In the genomic region with DNA sequence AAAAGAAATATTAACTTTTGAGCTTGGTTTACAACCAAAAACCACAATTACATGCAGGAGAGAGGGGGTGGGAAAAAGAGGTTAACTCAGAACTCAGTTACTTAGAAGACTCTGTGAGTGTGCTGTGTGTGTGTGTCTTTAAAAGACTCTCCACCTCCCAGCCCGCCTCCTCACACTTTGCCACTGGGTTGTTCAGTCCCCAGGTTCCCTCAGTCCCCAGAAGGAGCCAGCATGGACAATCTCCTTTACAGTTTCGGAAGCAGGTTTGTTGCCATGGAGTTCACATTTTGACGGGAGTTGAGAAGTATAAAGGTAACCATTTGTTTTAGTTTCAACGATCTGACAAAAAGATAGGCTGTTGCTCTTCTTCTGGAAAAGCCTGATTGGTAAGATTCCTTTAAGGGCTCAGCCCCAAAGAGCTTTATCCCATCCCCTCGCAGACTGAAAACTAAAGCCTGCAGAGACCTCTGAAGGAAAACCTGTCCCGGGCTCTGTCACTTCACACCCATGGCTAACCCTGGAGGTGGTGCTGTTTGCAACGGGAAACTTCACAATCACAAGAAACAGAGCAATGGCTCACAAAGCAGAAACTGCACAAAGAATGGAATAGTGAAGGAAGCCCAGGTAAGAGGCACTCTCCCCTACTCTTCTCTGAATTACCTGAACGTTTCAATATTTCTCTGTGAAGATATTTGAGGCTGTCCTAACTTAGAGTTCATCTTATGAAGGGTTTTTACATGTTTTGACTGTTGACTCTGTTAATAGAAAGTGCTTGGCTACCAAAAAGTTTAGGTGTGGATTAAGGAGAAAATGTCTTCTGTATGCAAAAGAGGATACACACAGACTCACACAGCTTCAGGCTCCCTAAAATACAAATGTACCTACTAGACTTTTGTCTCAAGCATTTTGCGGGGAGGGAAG, we compare ENCODE assay signal across 9 cellular contexts. TPM values are rescaled to one million over a fixed set of nuclear protein-coding genes. Genes with fewer than 3 reads are reported as not detected.
DNase-seq lines count a peak whose midpoint lies in the region; ATAC-seq and TF ChIP-seq lines count a peak whose summit lies in the region.
"Had no signal": no experiment of that assay in that cellular context is flagged by ENCODE, and none has a peak within 500 bp of the region (broad histone marks: within the 10 kb centered on the region; RNA-seq: fewer than 3 reads in every experiment).

A gene (plus strand): TSS at position 212 of the 921 bp plus-strand sequence. CDS start 296 bp downstream, at position 508.

- no peak within 1 kb of the TSS for H3K27ac Mint-ChIP-seq in activated B cell treated with CpG ODN at 0.5 μM for 24 hours

- no peaks in the 10 kb centered on the region for H3K36me3 Mint-ChIP-seq in activated B cell treated with CpG ODN at 0.5 μM for 24 hours (ENCODE audit: low read depth)

- POLR2A ChIA-PET in activated B cell treated with CpG ODN at 0.5 μM for 24 hours (lab: Charles Lee): no interaction called here

- WGBS in heart right ventricle, 2 donors: 6 to 9% methylated on average over 9 of the region's 9 CpGs

- TF ChIP-seq CTCF in activated B cell treated with CpG ODN at 0.5 μM for 24 hours (IDR thresholded peaks at IDR 0.05): no peak
- peak in 2 of 9 donors; percentile 23 to 35 for TF ChIP-seq CTCF in heart right ventricle (IDR thresholded peaks at IDR 0.05)

- intact Hi-C loops in activated B cell treated with CpG ODN at 0.5 μM for 24 hours (cut with micrococcal nuclease): no loop called here
- intact Hi-C loops in heart right ventricle (cut with DNase I): loop anchor here in 1 of 10 donors (10.0 kb wide), 1 partner anchor 96 kb away; no protein-coding TSS in a partner anchor

- H3K4me1 ChIP-seq in ACC112 (ENCODE audit: control insufficient read depth, insufficient read depth, low read length, unreplicated experiment) (peaks cover 33% of the 10 kb centered on the region), heart right ventricle (peaks cover 2 to 37% (median 14%) of the 10 kb centered on the region in 9 donors)

- H3K27ac ChIP-seq in ACC112 (ENCODE audit: low read depth, low read length) (peak within 1 kb of the TSS; percentile 57), heart right ventricle (peak within 1 kb of the TSS in 9 of 10 donors; percentile 53 to 86 (median 64))

- ATAC-seq in GM18868 (IDR thresholded peaks at IDR 0.05; ENCODE audit: unreplicated experiment) (peak; percentile 46), HG03103 (IDR thresholded peaks at IDR 0.05; ENCODE audit: low read depth, unreplicated experiment) (peak; percentile 27), activated B cell treated with CpG ODN at 0.5 μM for 24 hours (ENCODE audit: low read depth) (peak; percentile 10), heart right ventricle (peak; percentile 65 to 87 (median 84))

- peaks cover 5% of the 10 kb centered on the region for H3K27me3 Mint-ChIP-seq in activated B cell treated with CpG ODN at 0.5 μM for 24 hours

- no peaks in the 10 kb centered on the region for H3K36me3 ChIP-seq in ACC112 (ENCODE audit: insufficient read depth, low read length)
- no peaks in the 10 kb centered on the region for H3K36me3 ChIP-seq in heart right ventricle

- CTCF ChIA-PET in activated B cell treated with CpG ODN at 0.5 μM for 24 hours (lab: Charles Lee): no interaction called here

- peaks cover 18% of the 10 kb centered on the region for H3K4me1 Mint-ChIP-seq in activated B cell treated with CpG ODN at 0.5 μM for 24 hours

- no peaks in the 10 kb centered on the region for H3K9me3 ChIP-seq in heart right ventricle

- peak within 1 kb of the TSS; percentile 82 for H3K4me3 ChIP-seq in ACC112 (ENCODE audit: low read depth, low read length)
- H3K4me3 ChIP-seq in heart right ventricle: peak within 1 kb of the TSS; percentile 1 to 64 (median 50)

- no peaks in the 10 kb centered on the region for H3K27me3 ChIP-seq in ACC112 (ENCODE audit: insufficient read depth, low read length)
- H3K27me3 ChIP-seq in heart right ventricle: peaks cover 0 to 3% (median 0%) of the 10 kb centered on the region in 7 donors

- peaks cover 10% of the 10 kb centered on the region for H3K79me2 ChIP-seq in ACC112 (ENCODE audit: control insufficient read depth, insufficient read depth, low read length, unreplicated experiment)

- no peaks in the 10 kb centered on the region for H3K9me3 Mint-ChIP-seq in activated B cell treated with CpG ODN at 0.5 μM for 24 hours
- H3K9me3 Mint-ChIP-seq: neural crest cell had no signal

- no peak within 1 kb of the TSS for H3K4me3 Mint-ChIP-seq in activated B cell treated with CpG ODN at 0.5 μM for 24 hours
- H3K4me3 Mint-ChIP-seq: neural crest cell had no signal

- no peak for DNase-seq in activated B cell treated with CpG ODN at 0.5 μM for 24 hours
- peak in 1 of 2 donors; percentile 44 for DNase-seq in heart right ventricle
- peak; percentile 15 for DNase-seq in putamen (ENCODE audit: low spot score)
- no peak for DNase-seq in occipital lobe (lab: John Stamatoyannopoulos, UW)
- DNase-seq in amniotic stem cell (lab: John Stamatoyannopoulos, UW): no peak

- peak within 1 kb of the TSS; percentile 69 for H2AFZ ChIP-seq in ACC112 (ENCODE audit: low read length, unreplicated experiment)

RNA-seq across cellular contexts. Expression of the gene that starts here (rescaled TPM):
- total RNA-seq in activated B cell treated with CpG ODN at 0.5 μM for 24 hours (not detected in 2 replicates), heart right ventricle (1 to 10 TPM; 1.9 to 8.4 (median 3.9) TPM), occipital lobe (1.1 TPM)
- 1 to 10 TPM in 1 of 2 donors, under 1 TPM in 1; 0.45 to 1.6 TPM for polyA plus RNA-seq in heart right ventricle

Comparison
In these comparisons a context has a peak if more than half of its experiments do, and no peak if none do; other contexts are left out.
1. Peak in ATAC-seq in activated B cell treated with CpG ODN at 0.5 μM for 24 hours; RNA of the gene not detected or under 1 TPM.
2. ATAC-seq: peak in every context shown above with its lines; median percentile 84 in heart right ventricle; 46 in GM18868; 27 in HG03103; 10 in activated B cell treated with CpG ODN at 0.5 μM for 24 hours.